19 cellular contexts compared by ENCODE assay signal in the genomic region with DNA sequence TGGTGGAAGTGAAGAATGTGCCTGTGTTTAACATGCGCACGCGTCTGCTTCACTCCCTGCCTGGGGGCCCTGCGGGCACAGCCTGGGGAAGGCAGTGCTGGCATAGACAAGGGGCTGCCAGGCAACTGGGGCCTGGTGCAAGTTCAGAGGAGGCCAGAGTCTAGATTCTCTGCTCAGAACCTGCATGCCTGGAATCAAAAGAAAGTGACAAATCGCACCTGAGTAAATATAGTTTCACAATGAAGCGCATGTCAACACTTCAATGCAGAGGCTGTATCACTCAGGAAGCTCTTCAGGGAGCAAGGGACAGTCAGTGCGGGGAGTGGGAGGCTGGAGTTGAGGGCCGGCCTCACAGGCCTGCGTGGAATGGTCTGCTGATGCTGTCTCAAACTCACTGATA. TPM values are rescaled to one million over a fixed set of nuclear protein-coding genes. Genes with fewer than 3 reads are reported as not detected.
A peak's percentile ranks its signal among the peaks of the same experiment; 100 is the strongest.
DNase-seq lines count a peak whose midpoint lies in the region; ATAC-seq and TF ChIP-seq lines count a peak whose summit lies in the region.
"Had no signal": no experiment of that assay in that cellular context is flagged by ENCODE, and none has a peak within 500 bp of the region (broad histone marks: within the 10 kb centered on the region; RNA-seq: fewer than 3 reads in every experiment).

No MANE protein-coding gene starts in this region.

- no peaks in the 10 kb centered on the region for H3K27me3 ChIP-seq in RWPE2 (ENCODE audit: insufficient read depth, poor library complexity, severe bottlenecking)
- no peaks in the 10 kb centered on the region for H3K27me3 ChIP-seq in lung (ENCODE audit: control insufficient read depth, insufficient read depth)
- H3K27me3 ChIP-seq in psoas muscle (ENCODE audit: insufficient read depth in 3 of 3, low read length in 2 of 3), result no peaks in the 10 kb centered on the region
- no peaks in the 10 kb centered on the region for H3K27me3 ChIP-seq in CD4-positive, alpha-beta memory T cell (ENCODE audit: insufficient read depth, low read length)
- H3K27me3 ChIP-seq: heart right ventricle, sigmoid colon had no signal

- H3K36me3 Mint-ChIP-seq in CD4-positive, alpha-beta memory T cell, result no peaks in the 10 kb centered on the region

- H3K9me3 ChIP-seq in RWPE2 (ENCODE audit: severe bottlenecking) (no peaks in the 10 kb centered on the region), lung (ENCODE audit: control insufficient read depth in 2 of 2, insufficient read depth in 1 of 2, low read length in 1 of 2) (no peaks in the 10 kb centered on the region), psoas muscle (no peaks in the 10 kb centered on the region)
- H3K9me3 ChIP-seq in CD4-positive, alpha-beta memory T cell (ENCODE audit: control insufficient read depth in 1 of 2, low read length in 2 of 2), result no peaks in the 10 kb centered on the region
- H3K9me3 ChIP-seq: heart right ventricle, neutrophil, sigmoid colon had no signal

- H3K27ac Mint-ChIP-seq in CD4-positive, alpha-beta memory T cell, result no peak overlapping the region
- H3K27ac Mint-ChIP-seq: activated T-helper 1 cell treated with anti-CD3 and anti-CD28 coated beads, Interleukin-12 subunit alpha, Interleukin-12 subunit beta, Interleukin-2, Interleukin-4 antibody, amounts not matched to agents 30 ng/mL and 10 ng/mL and 1 ng/mL, durations not matched to agents 14 hours and 24 hours and 36 hours; H9 had no signal

- H3K9me3 Mint-ChIP-seq in CD4-positive, alpha-beta memory T cell, result peaks cover 0 to 3% (median 0%) of the 10 kb centered on the region in 8 donors
- H3K9me3 Mint-ChIP-seq: activated T-helper 1 cell treated with anti-CD3 and anti-CD28 coated beads, Interleukin-12 subunit alpha, Interleukin-12 subunit beta, Interleukin-2, Interleukin-4 antibody, amounts not matched to agents 30 ng/mL and 10 ng/mL and 1 ng/mL, durations not matched to agents 14 hours and 24 hours and 36 hours had no signal

- peaks cover under 1 to 3% of the 10 kb centered on the region in 2 donors for H3K27me3 Mint-ChIP-seq in CD4-positive, alpha-beta memory T cell

- no peak overlapping the region for H3K27ac ChIP-seq in RWPE2 (ENCODE audit: poor library complexity, severe bottlenecking)
- H3K27ac ChIP-seq in lung (ENCODE audit: low read depth in 1 of 2, low read length in 1 of 2), result peak overlapping the region in 1 of 2 donors; percentile 49
- H3K27ac ChIP-seq in psoas muscle, result no peak overlapping the region
- H3K27ac ChIP-seq in CD4-positive, alpha-beta memory T cell (ENCODE audit: low read depth, low read length), result no peak overlapping the region
- H3K27ac ChIP-seq: heart right ventricle, neutrophil, sigmoid colon had no signal

- no peaks in the 10 kb centered on the region for H3K36me3 ChIP-seq in RWPE2 (ENCODE audit: low read depth)
- H3K36me3 ChIP-seq in lung (ENCODE audit: control insufficient read depth in 2 of 2, insufficient read depth in 2 of 2, low read length in 2 of 2), result no peaks in the 10 kb centered on the region
- no peaks in the 10 kb centered on the region for H3K36me3 ChIP-seq in psoas muscle (ENCODE audit: insufficient read depth in 1 of 2, low read depth in 1 of 2)
- no peaks in the 10 kb centered on the region for H3K36me3 ChIP-seq in CD4-positive, alpha-beta memory T cell (ENCODE audit: insufficient read depth, low read length)
- H3K36me3 ChIP-seq: heart right ventricle, neutrophil, sigmoid colon had no signal

- peaks cover 0 to 8% (median 5%) of the 10 kb centered on the region in 4 donors for H3K4me1 Mint-ChIP-seq in CD4-positive, alpha-beta memory T cell

- 77 to 87% methylated on average over 9 of the region's 9 CpGs for WGBS in lung, 2 donors
- 89 to 93% (median 91%) methylated on average over 9 of the region's 9 CpGs for WGBS in psoas muscle, 3 donors

- CTCF ChIA-PET in CD4-positive, alpha-beta memory T cell (lab: Charles Lee; ENCODE audit: partially characterized antibody), result interaction anchor here (1.3 kb wide), 1 partner anchor 699 kb away, joined by 3 read pairs; no protein-coding TSS in a partner anchor

- H3K4me3 Mint-ChIP-seq in CD4-positive, alpha-beta memory T cell, result no peak overlapping the region
- H3K4me3 Mint-ChIP-seq: activated T-helper 1 cell treated with anti-CD3 and anti-CD28 coated beads, Interleukin-12 subunit alpha, Interleukin-12 subunit beta, Interleukin-2, Interleukin-4 antibody, amounts not matched to agents 30 ng/mL and 10 ng/mL and 1 ng/mL, durations not matched to agents 14 hours and 24 hours and 36 hours; H9 had no signal

- DNase-seq in DMS153 (lab: John Stamatoyannopoulos, UW), result peak; percentile 78
- DNase-seq in NCI-H146 (lab: John Stamatoyannopoulos, UW), result peak; percentile 84
- DNase-seq in RWPE2 (ENCODE audit: low spot score), result no peak
- DNase-seq in lung (ENCODE audit: low spot score), result no peak
- no peak for DNase-seq in psoas muscle
- no peak for DNase-seq in CD4-positive, alpha-beta memory T cell
- DNase-seq: activated CD4-positive, alpha-beta T cell treated with anti-CD3 and anti-CD28 coated beads, Interleukin-2, amount 50 U/mL, for 48 hours; caudate nucleus; DMS 273 treated with DMSO at 0.1 percent for 48 hours; effector CD8-positive, alpha-beta T cell; H9; NCI-H446 treated with DMSO at 0.1 percent for 48 hours; sigmoid colon; SW 1271 had no signal

- H3K4me1 ChIP-seq in RWPE2 (ENCODE audit: insufficient read depth, poor library complexity, severe bottlenecking) (peaks cover 3% of the 10 kb centered on the region), lung (ENCODE audit: control insufficient read depth in 2 of 2, insufficient read depth in 2 of 2, low read length in 2 of 2) (peaks cover 0 to 1% of the 10 kb centered on the region in 2 donors), psoas muscle (no peaks in the 10 kb centered on the region)
- no peaks in the 10 kb centered on the region for H3K4me1 ChIP-seq in CD4-positive, alpha-beta memory T cell (ENCODE audit: insufficient read depth, low read length)
- H3K4me1 ChIP-seq: sigmoid colon had no signal

- TF ChIP-seq CTCF in RWPE2 (IDR thresholded peaks at IDR 0.05; ENCODE audit: poor library complexity, severe bottlenecking) (no peak), lung (IDR thresholded peaks at IDR 0.05; ENCODE audit: control extremely low read depth, extremely low read depth) (no peak), psoas muscle (IDR thresholded peaks at IDR 0.05) (no peak)

- H3K4me3 ChIP-seq in RWPE2 (ENCODE audit: severe bottlenecking) (no peak overlapping the region), lung (no peak overlapping the region), psoas muscle (no peak overlapping the region)
- no peak overlapping the region for H3K4me3 ChIP-seq in CD4-positive, alpha-beta memory T cell (ENCODE audit: low read length in 2 of 2)
- H3K4me3 ChIP-seq: heart right ventricle, sigmoid colon had no signal

- intact Hi-C loops in psoas muscle (cut with DNase I), result no loop called here
- intact Hi-C loops in CD4-positive, alpha-beta memory T cell (cut with micrococcal nuclease), result no loop called here

- ATAC-seq in RWPE2 (ENCODE audit: low read depth), result peak; percentile 69
- ATAC-seq in lung (ENCODE audit: insufficient read depth, low FRiP score), result peak; percentile 32
- no peak for ATAC-seq in GM18858 (IDR thresholded peaks at IDR 0.05; ENCODE audit: unreplicated experiment)
- ATAC-seq in psoas muscle, result no peak
- no peak for ATAC-seq in GM19324 (IDR thresholded peaks at IDR 0.05; ENCODE audit: low FRiP score, unreplicated experiment)

- POLR2A ChIA-PET in CD4-positive, alpha-beta memory T cell (lab: Charles Lee; ENCODE audit: partially characterized antibody), result no interaction called here

RNA-seq across cellular contexts. Expression of a gene that starts 24.2 kb away (rescaled TPM):
- total RNA-seq in lung (10 to 100 TPM; 20.1 to 68.4 TPM), psoas muscle (10 to 100 TPM; 13.3 to 62.8 (median 22.4) TPM)
- polyA plus RNA-seq in lung (10 to 100 TPM in 1 of 2 donors, 1 to 10 TPM in 1; 6.5 to 27.9 TPM), psoas muscle (10 to 100 TPM in 2 of 3 donors, 1 to 10 TPM in 1; 5.9 to 41.2 (median 30.1) TPM)
- total RNA-seq in CD4-positive, alpha-beta memory T cell, result not detected
- not detected for polyA plus RNA-seq in CD4-positive, alpha-beta memory T cell
- total RNA-seq: activated T-helper 1 cell treated with anti-CD3 and anti-CD28 coated beads, Interleukin-12 subunit alpha, Interleukin-12 subunit beta, Interleukin-2, Interleukin-4 antibody, amounts not matched to agents 30 ng/mL and 10 ng/mL and 1 ng/mL, durations not matched to agents 14 hours and 24 hours and 36 hours had no signal

RNA-seq across cellular contexts. Expression of a gene that starts 49.7 kb away (rescaled TPM):
- total RNA-seq in lung (1 to 10 TPM; 5.7 to 6.8 TPM), psoas muscle (under 1 TPM; 0.34 to 0.67 (median 0.40) TPM)
- polyA plus RNA-seq in lung (1 to 10 TPM; 1.4 to 2.2 TPM), psoas muscle (under 1 TPM; 0.15 to 0.55 (median 0.32) TPM)
- total RNA-seq in CD4-positive, alpha-beta memory T cell, result under 1 TPM in 1 of 2 experiments, not detected in 1; 0.42 TPM
- under 1 TPM; 0.48 to 0.96 TPM for polyA plus RNA-seq in CD4-positive, alpha-beta memory T cell
- total RNA-seq: activated T-helper 1 cell treated with anti-CD3 and anti-CD28 coated beads, Interleukin-12 subunit alpha, Interleukin-12 subunit beta, Interleukin-2, Interleukin-4 antibody, amounts not matched to agents 30 ng/mL and 10 ng/mL and 1 ng/mL, durations not matched to agents 14 hours and 24 hours and 36 hours had no signal

Comparison
In these comparisons a context has a peak if more than half of its experiments do, and no peak if none do; other contexts are left out.
1. DNase-seq: peak in DMS153 (single experiment) and NCI-H146 (single experiment); none in RWPE2 (single experiment), lung (single experiment), psoas muscle (0 of 2) and CD4-positive, alpha-beta memory T cell (0 of 5).
2. ATAC-seq: peak in RWPE2 (single experiment) and lung (single experiment); none in GM18858 (single experiment), psoas muscle (0 of 4) and GM19324 (single experiment).
3. RNA of a gene that starts 24.2 kb away (total RNA-seq): 20.1 to 68.4 TPM in lung and 13.3 to 62.8 TPM in psoas muscle; not detected in CD4-positive, alpha-beta memory T cell; every median in the first group is over 10 times any median in the second.